In the genomic region with DNA sequence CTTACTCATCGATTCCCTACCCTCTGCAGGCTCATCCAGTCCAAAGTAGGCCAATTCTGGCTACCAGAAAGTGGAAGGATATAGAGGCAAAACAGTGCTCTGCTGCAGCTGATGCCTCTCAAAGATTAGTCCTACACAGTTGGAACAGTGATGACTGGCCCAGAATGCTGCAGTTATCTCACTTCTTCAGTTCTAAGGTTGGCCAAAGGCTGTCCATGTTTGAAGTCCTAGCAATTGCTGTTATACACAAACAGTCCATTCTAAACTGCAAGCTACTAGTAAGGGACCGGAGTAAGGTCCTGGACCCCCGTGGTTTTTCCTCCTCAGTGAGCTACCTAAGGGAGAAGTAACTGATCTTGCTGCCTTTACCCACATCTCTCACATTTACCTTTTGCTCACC, we compare ENCODE assay signal across 6 cellular contexts.
"Had no signal": no experiment of that assay in that cellular context is flagged by ENCODE, and none has a peak within 500 bp of the region (broad histone marks: within the 10 kb centered on the region; RNA-seq: fewer than 3 reads in every experiment).

No MANE protein-coding gene starts in this region.

- DNase-seq: IMR-90, KBM-7, KG1 had no signal

- FAIRE-seq: HTR-8/SVneo had no signal

- H3K36me3 Mint-ChIP-seq: IgD-negative memory B cell had no signal

- H3K4me1 Mint-ChIP-seq: IgD-negative memory B cell had no signal

- H3K9me3 Mint-ChIP-seq: IgD-negative memory B cell had no signal

- H3K27ac ChIP-seq: HL-60 had no signal

- H3K27ac Mint-ChIP-seq: IgD-negative memory B cell had no signal

- H3K4me3 Mint-ChIP-seq: IgD-negative memory B cell had no signal
